Comparison of ENCODE assay signal across 22 cellular contexts in genomic region chr20:9532069-9532809, GRCh38. TPM values are rescaled to one million over a fixed set of nuclear protein-coding genes. Genes with fewer than 3 reads are reported as not detected.
DNase-seq lines count a peak whose midpoint lies in the region; ATAC-seq and TF ChIP-seq lines count a peak whose summit lies in the region.
"Had no signal": no experiment of that assay in that cellular context is flagged by ENCODE, and none has a peak within 500 bp of the region (broad histone marks: within the 10 kb centered on the region; RNA-seq: fewer than 3 reads in every experiment).

No MANE protein-coding gene starts in this region.

- H3K36me3 Mint-ChIP-seq in endodermal cell (ENCODE audit: low read depth): no peaks in the 10 kb centered on the region
- no peaks in the 10 kb centered on the region for H3K36me3 Mint-ChIP-seq in stimulated activated naive B cell treated with anti-CD40 and anti-IgM and Interleukin-4, amounts not matched to agents 10 μg/mL and 1 μg/mL and 100 μg/mL, for 72 hours
- H3K36me3 Mint-ChIP-seq: activated naive CD4-positive, alpha-beta T cell treated with anti-CD3 and anti-CD28 coated beads, Interleukin-2, amount 50 U/mL, for 24 hours had no signal

- no peak for TF ChIP-seq CTCF in endodermal cell (conservative IDR thresholded peaks at IDR 0.05)
- TF ChIP-seq CTCF in transverse colon (IDR thresholded peaks at IDR 0.05): no peak

- H3K27ac ChIP-seq in endodermal cell (ENCODE audit: low read depth, low read length) (peak overlapping the region; percentile 41), transverse colon (no peak overlapping the region)
- H3K27ac ChIP-seq: coronary artery, uterus had no signal

- DNase-seq in COR-L47 (lab: John Stamatoyannopoulos, UW) (peak; percentile 81), GM04504 (ENCODE audit: low read depth) (peak; percentile 10), NCI-H345 (lab: John Stamatoyannopoulos, UW) (peak; percentile 83), endodermal cell (no peak), transverse colon (no peak)
- DNase-seq in stimulated activated naive B cell treated with anti-CD40 and anti-IgM and Interleukin-4, amounts not matched to agents 10 μg/mL and 1 μg/mL and 100 μg/mL, for 72 hours: no peak
- DNase-seq: activated B cell treated with CpG ODN at 0.5 μM for 24 hours; activated T-cell treated with anti-CD3 and anti-CD28 coated beads, Interleukin-2, amount 50 U/mL, for 72 hours; GDM1; nephron progenitor cell; SIG-M5; small intestine; stimulated activated CD4-positive, alpha-beta T cell treated with anti-CD3 and anti-CD28 coated beads, Interleukin-4, amount 100 ng/mL, for 1 hour; T-helper 2 cell; uterus had no signal

- H3K9ac ChIP-seq in endodermal cell (ENCODE audit: extremely low read depth, low read length, poor library complexity, severe bottlenecking): no peak overlapping the region

- H3K4me3 ChIP-seq in endodermal cell (ENCODE audit: low read length) (no peak overlapping the region), transverse colon (no peak overlapping the region)
- H3K4me3 ChIP-seq: coronary artery, GM12878, uterus had no signal

- intact Hi-C loops in transverse colon (cut with DNase I; ENCODE audit: low total_unique reads): no loop called here

- H3K27me3 ChIP-seq in endodermal cell (ENCODE audit: control insufficient read depth, insufficient read depth, low read length, poor library complexity, severe bottlenecking): no peaks in the 10 kb centered on the region
- H3K27me3 ChIP-seq in transverse colon: no peaks in the 10 kb centered on the region
- H3K27me3 ChIP-seq: uterus had no signal

- no peaks in the 10 kb centered on the region for H3K27me3 Mint-ChIP-seq in endodermal cell (ENCODE audit: insufficient read depth)
- peaks cover 13 to 17% of the 10 kb centered on the region in 2 donors for H3K27me3 Mint-ChIP-seq in stimulated activated naive B cell treated with anti-CD40 and anti-IgM and Interleukin-4, amounts not matched to agents 10 μg/mL and 1 μg/mL and 100 μg/mL, for 72 hours
- H3K27me3 Mint-ChIP-seq: activated naive CD4-positive, alpha-beta T cell treated with anti-CD3 and anti-CD28 coated beads, Interleukin-2, amount 50 U/mL, for 24 hours had no signal

- ATAC-seq in GM18873 (IDR thresholded peaks at IDR 0.05; ENCODE audit: low FRiP score, unreplicated experiment) (no peak), GM21526 (IDR thresholded peaks at IDR 0.05; ENCODE audit: low FRiP score, unreplicated experiment) (no peak)
- no peak for ATAC-seq in stimulated activated naive B cell treated with anti-CD40 and anti-IgM and Interleukin-4, amounts not matched to agents 10 μg/mL and 1 μg/mL and 100 μg/mL, for 72 hours (replicated peaks)
- ATAC-seq: activated T-cell treated with anti-CD3 and anti-CD28 coated beads, Interleukin-2, amount 50 U/mL, for 72 hours; GM12878; HepG2 had no signal

- H3K9me3 Mint-ChIP-seq in endodermal cell: no peaks in the 10 kb centered on the region
- no peaks in the 10 kb centered on the region for H3K9me3 Mint-ChIP-seq in stimulated activated naive B cell treated with anti-CD40 and anti-IgM and Interleukin-4, amounts not matched to agents 10 μg/mL and 1 μg/mL and 100 μg/mL, for 72 hours
- H3K9me3 Mint-ChIP-seq: activated naive CD4-positive, alpha-beta T cell treated with anti-CD3 and anti-CD28 coated beads, Interleukin-2, amount 50 U/mL, for 24 hours; activated T-cell treated with anti-CD3 and anti-CD28 coated beads, Interleukin-2, amount 50 U/mL, for 72 hours; nephron progenitor cell had no signal

- TF ChIP-seq EP300 in transverse colon (IDR thresholded peaks at IDR 0.05; ENCODE audit: low read depth): no peak

- H3K36me3 ChIP-seq in endodermal cell (ENCODE audit: control insufficient read depth, insufficient read depth, low read length): no peaks in the 10 kb centered on the region
- H3K36me3 ChIP-seq in transverse colon: no peaks in the 10 kb centered on the region
- H3K36me3 ChIP-seq: uterus had no signal

- H3K27ac Mint-ChIP-seq in endodermal cell: no peak overlapping the region
- no peak overlapping the region for H3K27ac Mint-ChIP-seq in stimulated activated naive B cell treated with anti-CD40 and anti-IgM and Interleukin-4, amounts not matched to agents 10 μg/mL and 1 μg/mL and 100 μg/mL, for 72 hours
- H3K27ac Mint-ChIP-seq: activated B cell treated with CpG ODN at 0.5 μM for 24 hours; activated naive CD4-positive, alpha-beta T cell treated with anti-CD3 and anti-CD28 coated beads, Interleukin-2, amount 50 U/mL, for 24 hours; activated T-cell treated with anti-CD3 and anti-CD28 coated beads, Interleukin-2, amount 50 U/mL, for 72 hours; nephron progenitor cell had no signal

- H3K9me3 ChIP-seq in endodermal cell (ENCODE audit: control insufficient read depth, low read length): no peaks in the 10 kb centered on the region
- no peaks in the 10 kb centered on the region for H3K9me3 ChIP-seq in transverse colon
- H3K9me3 ChIP-seq: uterus had no signal

- WGBS in endodermal cell (ENCODE audit: insufficient coverage in 1 of 2, insufficient read length in 1 of 2), 2 experiments: 77 to 100% methylated on average over 2 to 3 of the region's 3 CpGs
- WGBS in transverse colon (ENCODE audit: low coverage in 1 of 2), 2 donors: 43% methylated on average over 3 of the region's 3 CpGs; no CpG with 5 or more reads in 1 of the 2 donors

- H3K4me1 Mint-ChIP-seq in endodermal cell: no peaks in the 10 kb centered on the region
- H3K4me1 Mint-ChIP-seq in stimulated activated naive B cell treated with anti-CD40 and anti-IgM and Interleukin-4, amounts not matched to agents 10 μg/mL and 1 μg/mL and 100 μg/mL, for 72 hours: no peaks in the 10 kb centered on the region
- H3K4me1 Mint-ChIP-seq: activated B cell treated with CpG ODN at 0.5 μM for 24 hours; activated naive CD4-positive, alpha-beta T cell treated with anti-CD3 and anti-CD28 coated beads, Interleukin-2, amount 50 U/mL, for 24 hours; nephron progenitor cell had no signal

- TF ChIP-seq POLR2A in transverse colon (IDR thresholded peaks at IDR 0.05): no peak

- in situ Hi-C loops in transverse colon (cut with MboI; ENCODE audit: low pct_ligation_motif_present in 1 of 4, low pct_unique_long_range_greater_than_20kb in 1 of 4, low sequenced_read_pairs in 3 of 4): no loop called here

- no peaks in the 10 kb centered on the region for H3K4me1 ChIP-seq in endodermal cell (ENCODE audit: control insufficient read depth, insufficient read depth, low read length)
- no peaks in the 10 kb centered on the region for H3K4me1 ChIP-seq in transverse colon
- H3K4me1 ChIP-seq: uterus had no signal

- H3K4me3 Mint-ChIP-seq in endodermal cell: no peak overlapping the region
- no peak overlapping the region for H3K4me3 Mint-ChIP-seq in stimulated activated naive B cell treated with anti-CD40 and anti-IgM and Interleukin-4, amounts not matched to agents 10 μg/mL and 1 μg/mL and 100 μg/mL, for 72 hours
- H3K4me3 Mint-ChIP-seq: activated B cell treated with CpG ODN at 0.5 μM for 24 hours; activated naive CD4-positive, alpha-beta T cell treated with anti-CD3 and anti-CD28 coated beads, Interleukin-2, amount 50 U/mL, for 24 hours; activated T-cell treated with anti-CD3 and anti-CD28 coated beads, Interleukin-2, amount 50 U/mL, for 72 hours; nephron progenitor cell had no signal

RNA-seq across cellular contexts. Expression of gene LAMP5, which starts 17.8 kb away (rescaled TPM):
- under 1 TPM in 1 of 2 donors, not detected in 1; 0.35 TPM for total RNA-seq in endodermal cell
- 6.0 TPM for polyA plus RNA-seq in endodermal cell (2013, experiment 1 of 2)
- polyA plus RNA-seq in endodermal cell (2013, experiment 2 of 2): 6.6 TPM
- under 1 TPM in 1 of 4 donors, not detected in 3; 0.32 TPM for total RNA-seq in transverse colon
- total RNA-seq: activated T-cell treated with anti-CD3 and anti-CD28 coated beads, Interleukin-2, amount 50 U/mL, for 72 hours; HepG2; MCF 10A had no signal
- polyA plus RNA-seq: HepG2 had no signal

Comparison
In these comparisons a context has a peak if more than half of its experiments do, and no peak if none do; other contexts are left out.
1. DNase-seq: peak in COR-L47 (single experiment), GM04504 (single experiment) and NCI-H345 (single experiment); none in endodermal cell (single experiment), stimulated activated naive B cell treated with anti-CD40 and anti-IgM and Interleukin-4, amounts not matched to agents 10 μg/mL and 1 μg/mL and 100 μg/mL, for 72 hours (single experiment) and transverse colon (single experiment).